Comparison of ENCODE assay signal across 10 cellular contexts in genomic region chr2:118492335-118492734, GRCh38.
DNase-seq lines count a peak whose midpoint lies in the region; ATAC-seq and TF ChIP-seq lines count a peak whose summit lies in the region.
"Had no signal": no experiment of that assay in that cellular context is flagged by ENCODE, and none has a peak within 500 bp of the region (broad histone marks: within the 10 kb centered on the region; RNA-seq: fewer than 3 reads in every experiment).

No MANE protein-coding gene starts in this region.

- H3K79me2 ChIP-seq in mammary epithelial cell (ENCODE audit: insufficient read depth, low read length) = no peaks in the 10 kb centered on the region

- intact Hi-C loops in mammary epithelial cell (cut with micrococcal nuclease) = loop anchor here (10.0 kb wide), 1 partner anchor 268 kb away; no protein-coding TSS in a partner anchor

- TF ChIP-seq CTCF in mammary epithelial cell (conservative IDR thresholded peaks at IDR 0.05 in 1 of 2, IDR thresholded peaks at IDR 0.05 in 1 of 2; ENCODE audit: extremely low read depth in 1 of 2, insufficient read depth in 1 of 2, low read depth in 1 of 2, low read length in 2 of 2) (peak; percentile 26 to 32), nephron progenitor cell (IDR thresholded peaks at IDR 0.05) (peak; percentile 37)

- dilution Hi-C loops in mammary epithelial cell (cut with HindIII; ENCODE audit: low sequenced_read_pairs) = no loop called here

- H3K4me1 ChIP-seq in mammary epithelial cell (ENCODE audit: insufficient read depth, low read length) = peaks cover 7% of the 10 kb centered on the region

- CTCF ChIA-PET in mammary epithelial cell (lab: Charles Lee; ENCODE audit: low non-redundant PET) = no interaction called here

- no peak overlapping the region for H3K27ac ChIP-seq in mammary epithelial cell (ENCODE audit: insufficient read depth, low read depth, low read length)

- no peaks in the 10 kb centered on the region for H3K27me3 ChIP-seq in mammary epithelial cell (ENCODE audit: insufficient read depth, low read length)

- H3K27ac Mint-ChIP-seq in nephron progenitor cell = no peak overlapping the region

- H3K9me3 Mint-ChIP-seq in nephron progenitor cell = peaks cover 6% of the 10 kb centered on the region

- H3K4me1 Mint-ChIP-seq in nephron progenitor cell = no peaks in the 10 kb centered on the region

- no peak overlapping the region for H3K9ac ChIP-seq in mammary epithelial cell (ENCODE audit: insufficient read depth, low read length)

- no peak overlapping the region for H3K4me3 ChIP-seq in mammary epithelial cell (replicated peaks in 1 of 3; ENCODE audit: insufficient read depth in 1 of 3, low read depth in 2 of 3, low read length in 3 of 3)

- H3K36me3 ChIP-seq in mammary epithelial cell (ENCODE audit: insufficient read depth, low read length) = no peaks in the 10 kb centered on the region

- H2AFZ ChIP-seq in mammary epithelial cell (ENCODE audit: low read depth, low read length) = no peak overlapping the region

- H3K9me3 ChIP-seq in mammary epithelial cell (replicated peaks; ENCODE audit: insufficient read depth, low read length) = peaks cover 6% of the 10 kb centered on the region

- no peaks in the 10 kb centered on the region for H3K36me3 Mint-ChIP-seq in nephron progenitor cell (ENCODE audit: low read depth)

- H4K20me1 ChIP-seq in mammary epithelial cell (ENCODE audit: insufficient read depth, low read length) = no peaks in the 10 kb centered on the region

- H3K4me2 ChIP-seq in mammary epithelial cell (ENCODE audit: insufficient read depth, low read depth, low read length) = no peak overlapping the region

- in situ Hi-C loops in mammary epithelial cell (cut with MboI; ENCODE audit: low sequenced_read_pairs in 2 of 2) = no loop called here

- ATAC-seq in HG02588 (IDR thresholded peaks at IDR 0.05; ENCODE audit: unreplicated experiment) = no peak

- H3K4me3 Mint-ChIP-seq in nephron progenitor cell = no peak overlapping the region

- peaks cover 31% of the 10 kb centered on the region for H3K27me3 Mint-ChIP-seq in nephron progenitor cell (ENCODE audit: low read depth, poor library complexity)

- DNase-seq in EH (ENCODE audit: low read depth) (peak; percentile 38), MV-4-11 (lab: John Stamatoyannopoulos, UW) (peak; percentile 20), mammary epithelial cell (peak; percentile 25), nephron progenitor cell (no peak), NCI-H1436 (lab: John Stamatoyannopoulos, UW) (no peak), NCI-H1092 (lab: John Stamatoyannopoulos, UW) (no peak), retina (no peak)
- DNase-seq: activated CD4-positive, CD25-positive, alpha-beta regulatory T cell; activated naive CD4-positive, alpha-beta T cell treated with anti-CD3 and anti-CD28 coated beads, Interleukin-2, amount 50 U/mL, for 16 hours had no signal

- BruUV-seq in mammary epithelial cell (replicated peaks; lab: Mats Ljungman, UMichigan) = no TSS peak

Comparison
In these comparisons a context has a peak if more than half of its experiments do, and no peak if none do; other contexts are left out.
1. DNase-seq: peak in EH (single experiment), MV-4-11 (single experiment) and mammary epithelial cell (single experiment); none in nephron progenitor cell (single experiment), NCI-H1436 (single experiment), NCI-H1092 (single experiment) and retina (single experiment).